Comparison of ENCODE assay signal across 8 cellular contexts in the genomic region with DNA sequence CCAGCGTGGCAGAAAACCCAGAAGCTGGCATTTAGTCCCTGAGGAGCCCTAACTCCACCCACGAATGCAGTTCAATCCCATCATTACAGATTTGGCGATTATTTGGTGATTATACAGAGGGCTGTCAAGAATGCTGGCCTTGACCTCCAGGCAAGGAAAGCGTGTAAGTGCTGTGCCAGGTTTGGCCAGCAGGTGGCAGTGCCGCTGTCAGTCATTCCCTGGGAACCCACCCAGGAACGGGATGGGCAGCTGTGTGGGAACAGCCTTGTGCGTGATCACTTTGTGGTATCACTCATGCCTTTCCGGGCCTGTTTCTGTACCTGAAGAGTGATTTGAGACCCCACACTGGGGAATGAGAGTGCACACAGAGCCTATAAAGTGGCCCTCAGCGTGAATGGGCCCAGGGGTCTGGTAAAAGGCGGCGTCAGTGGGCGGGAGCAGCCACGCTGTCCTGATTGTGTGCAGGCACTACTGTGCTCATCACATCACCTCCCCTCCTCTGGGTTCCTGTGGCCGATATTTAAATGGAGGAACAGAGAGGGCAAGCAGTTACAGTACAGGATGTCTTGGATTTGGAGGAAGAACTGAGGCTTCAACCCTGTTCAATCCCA.
A peak's percentile ranks its signal among the peaks of the same experiment; 100 is the strongest.
DNase-seq lines count a peak whose midpoint lies in the region; ATAC-seq and TF ChIP-seq lines count a peak whose summit lies in the region.

No MANE protein-coding gene starts in this region.

- H3K27me3 ChIP-seq in A673 (replicated peaks; ENCODE audit: insufficient read depth, low read depth, low read length, poor library complexity): no peaks in the 10 kb centered on the region

- H3K4me1 ChIP-seq in A673 (ENCODE audit: insufficient read depth, low read length, poor library complexity, severe bottlenecking): no peaks in the 10 kb centered on the region

- CTCF ChIA-PET in A673 (lab: Charles Lee): interaction anchor here (0.9 kb wide), 1 partner anchor 216 kb away, joined by 3 read pairs; no protein-coding TSS in a partner anchor

- peak; percentile 98 for TF ChIP-seq CTCF in A673 (conservative IDR thresholded peaks at IDR 0.05; ENCODE audit: low read depth, low read length)

- peak; percentile 69 for DNase-seq in A673 (ENCODE audit: low spot score)
- DNase-seq in RPMI7951 (ENCODE audit: low read depth): peak; percentile 18
- DNase-seq in activated naive CD4-positive, alpha-beta T cell (lab: John Stamatoyannopoulos, UW): peak; percentile 17 to 59 (median 34)
- DNase-seq in globus pallidus (ENCODE audit: low spot score): peak; percentile 37
- peak; percentile 43 for DNase-seq in pons (ENCODE audit: low spot score)

- BruUV-seq in A673 (replicated peaks; lab: Mats Ljungman, UMichigan): no TSS peak

- H3K36me3 ChIP-seq in A673 (ENCODE audit: insufficient read depth, low read length, poor library complexity, severe bottlenecking): no peaks in the 10 kb centered on the region

- ATAC-seq in GM18907 (IDR thresholded peaks at IDR 0.05; ENCODE audit: unreplicated experiment): peak; percentile 63
- ATAC-seq in HG03025 (IDR thresholded peaks at IDR 0.05; ENCODE audit: low FRiP score, unreplicated experiment): no peak
- ATAC-seq in GM18873 (IDR thresholded peaks at IDR 0.05; ENCODE audit: low FRiP score, unreplicated experiment): no peak

- H3K27ac ChIP-seq in A673 (ENCODE audit: low read depth, low read length, poor library complexity, severe bottlenecking): no peak overlapping the region

- intact Hi-C loops in A673 (cut with micrococcal nuclease; ENCODE audit: unreplicated experiment): no loop called here

- POLR2A ChIA-PET in A673 (lab: Charles Lee; ENCODE audit: low non-redundant PET): interaction anchor here (0.6 kb wide), 1 partner anchor 1671 kb away, joined by 3 read pairs; no protein-coding TSS in a partner anchor

- H3K9me3 ChIP-seq in A673 (ENCODE audit: low read depth, low read length, poor library complexity, severe bottlenecking): no peaks in the 10 kb centered on the region

- H3K4me3 ChIP-seq in A673 (ENCODE audit: low read depth, low read length, poor library complexity, severe bottlenecking): no peak overlapping the region

Comparison
In these comparisons a context has a peak if more than half of its experiments do, and no peak if none do; other contexts are left out.
1. DNase-seq: peak in every context shown above with its lines; median percentile 69 in A673; 43 in pons; 37 in globus pallidus; 34 in activated naive CD4-positive, alpha-beta T cell; 18 in RPMI7951.